Comparison of ENCODE assay signal across 34 cellular contexts in the genomic region with DNA sequence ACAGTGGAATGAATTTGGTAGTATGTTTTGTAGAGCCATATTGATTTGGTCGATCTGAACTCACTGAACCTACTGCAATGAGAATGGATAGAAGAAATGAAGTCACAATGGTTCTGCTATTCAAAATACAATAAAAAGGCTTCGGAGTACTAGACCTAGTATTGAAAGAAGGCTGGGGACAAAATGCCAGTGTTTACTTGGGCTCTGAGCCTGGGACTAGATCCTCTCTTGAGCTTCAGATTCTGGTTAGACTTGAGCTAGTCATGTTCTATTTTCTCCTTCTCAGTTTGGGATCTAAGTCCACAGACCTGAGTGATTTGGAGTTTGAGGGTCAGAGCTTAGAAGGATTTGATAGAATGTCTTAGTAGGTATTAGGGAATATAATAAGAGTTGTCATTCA.
"Had no signal": no experiment of that assay in that cellular context is flagged by ENCODE, and none has a peak within 500 bp of the region (broad histone marks: within the 10 kb centered on the region; RNA-seq: fewer than 3 reads in every experiment).

No MANE protein-coding gene starts in this region.

- H3K27me3 Mint-ChIP-seq: activated B cell treated with CpG ODN at 0.5 μM for 24 hours; activated CD8-positive, alpha-beta T cell treated with anti-CD3 and anti-CD28 coated beads for 36 hours; activated naive CD4-positive, alpha-beta T cell treated with anti-CD3 and anti-CD28 coated beads, Interleukin-2, amount 50 U/mL, for 24 hours; activated naive CD8-positive, alpha-beta T cell treated with anti-CD3 and anti-CD28 coated beads, Interleukin-2, amount 10 ng/mL, durations not matched to agents 7 days and 5 days; activated T-helper 17 cell treated with anti-CD3 and anti-CD28 coated beads, Interleukin-2, amount 50 U/mL, for 72 hours; brain; dendritic cell treated with granulocyte-macrophage colony-stimulating factor and Interleukin-4, amounts not matched to agents 40 ng/mL and 50 ng/mL, for 4 days; T-helper 17 cell had no signal

- H3K36me3 ChIP-seq: breast epithelium, colonic mucosa had no signal

- DNase-seq: activated B cell treated with CpG ODN at 0.5 μM for 24 hours; activated CD4-positive, alpha-beta T cell treated with anti-CD3 and anti-CD28 coated beads for 48 hours; activated CD4-positive, alpha-beta T cell treated with anti-CD3 and anti-CD28 coated beads, Interleukin-2, amount 50 U/mL, for 1 hour; activated CD4-positive, alpha-beta T cell treated with anti-CD3 and anti-CD28 coated beads, Interleukin-2, amount 50 U/mL, for 48 hours; activated CD8-positive, alpha-beta memory T cell treated with anti-CD3 and anti-CD28 coated beads for 24 hours; activated CD8-positive, alpha-beta T cell treated with anti-CD3 and anti-CD28 coated beads for 36 hours; activated effector memory CD4-positive, alpha-beta T cell treated with Interleukin-2 at 50 U/mL for 16 hours; activated naive CD4-positive, alpha-beta T cell treated with anti-CD3 and anti-CD28 coated beads for 36 hours; activated naive CD8-positive, alpha-beta T cell treated with anti-CD3 and anti-CD28 coated beads, Interleukin-2, amount 10 ng/mL, durations not matched to agents 7 days and 5 days; activated T-cell treated with anti-CD3 and anti-CD28 coated beads, Interleukin-2, amount 50 U/mL, for 4 hours; amygdala; aorta; central memory CD4-positive, alpha-beta T cell; cerebellar nuclear complex; colonic mucosa; dorsolateral prefrontal cortex; effector memory CD4-positive, alpha-beta T cell; esophagus squamous epithelium; foreskin melanocyte; heart right ventricle; T-helper 1 cell; T-helper 17 cell; T1000; WERI-Rb-1 had no signal

- H3K4me3 ChIP-seq: breast epithelium, cardiac muscle cell, colonic mucosa, dorsolateral prefrontal cortex, esophagus squamous epithelium, gastroesophageal sphincter, heart right ventricle had no signal

- ATAC-seq: activated CD4-positive, CD25-positive, alpha-beta regulatory T cell treated with anti-CD3 and anti-CD28 coated beads, Interleukin-2, amount 50 U/mL, for 24 hours; activated CD8-positive, alpha-beta T cell treated with anti-CD3 and anti-CD28 coated beads for 36 hours; activated T-cell treated with anti-CD3 and anti-CD28 coated beads, Interleukin-2, amount 50 U/mL, for 4 hours; activated T-helper 17 cell treated with anti-CD3 and anti-CD28 coated beads, Interleukin-2, amount 50 U/mL, for 72 hours; gastroesophageal sphincter; heart right ventricle; T-helper 17 cell had no signal

- H3K27ac Mint-ChIP-seq: activated B cell treated with CpG ODN at 0.5 μM for 24 hours; activated CD8-positive, alpha-beta T cell treated with anti-CD3 and anti-CD28 coated beads for 36 hours; activated naive CD4-positive, alpha-beta T cell treated with anti-CD3 and anti-CD28 coated beads for 36 hours; activated naive CD4-positive, alpha-beta T cell treated with anti-CD3 and anti-CD28 coated beads, Interleukin-2, amount 50 U/mL, for 24 hours; activated naive CD8-positive, alpha-beta T cell treated with anti-CD3 and anti-CD28 coated beads, Interleukin-2, amount 10 ng/mL, durations not matched to agents 7 days and 5 days; activated T-helper 17 cell treated with anti-CD3 and anti-CD28 coated beads, Interleukin-2, amount 50 U/mL, for 72 hours; dendritic cell treated with granulocyte-macrophage colony-stimulating factor and Interleukin-4, amounts not matched to agents 40 ng/mL and 50 ng/mL, for 4 days; T-helper 17 cell; T-helper 2 cell treated with Interferon-gamma antibody and Interleukin-4, amounts not matched to agents 5 μg/mL and 100 μg/mL, for 36 hours had no signal

- H3K27ac ChIP-seq: breast epithelium, cardiac muscle cell, colonic mucosa, dorsolateral prefrontal cortex, epithelial cell of prostate, esophagus squamous epithelium, gastroesophageal sphincter, heart right ventricle, WERI-Rb-1 had no signal

- H3K4me1 ChIP-seq: breast epithelium, colonic mucosa, esophagus squamous epithelium, heart right ventricle had no signal

- H3K9me3 Mint-ChIP-seq: activated B cell treated with CpG ODN at 0.5 μM for 24 hours; activated CD8-positive, alpha-beta T cell treated with anti-CD3 and anti-CD28 coated beads for 36 hours; activated naive CD4-positive, alpha-beta T cell treated with anti-CD3 and anti-CD28 coated beads for 36 hours; activated naive CD4-positive, alpha-beta T cell treated with anti-CD3 and anti-CD28 coated beads, Interleukin-2, amount 50 U/mL, for 24 hours; activated naive CD8-positive, alpha-beta T cell treated with anti-CD3 and anti-CD28 coated beads, Interleukin-2, amount 10 ng/mL, durations not matched to agents 7 days and 5 days; activated T-cell treated with anti-CD3 and anti-CD28 coated beads, Interleukin-2, amount 50 U/mL, for 4 hours; activated T-helper 17 cell treated with anti-CD3 and anti-CD28 coated beads, Interleukin-2, amount 50 U/mL, for 72 hours; brain; dendritic cell treated with granulocyte-macrophage colony-stimulating factor and Interleukin-4, amounts not matched to agents 40 ng/mL and 50 ng/mL, for 4 days; T-helper 2 cell treated with Interferon-gamma antibody and Interleukin-4, amounts not matched to agents 5 μg/mL and 100 μg/mL, for 36 hours had no signal

- H3K4me1 Mint-ChIP-seq: activated B cell treated with CpG ODN at 0.5 μM for 24 hours had no signal

- H3K9me3 ChIP-seq: breast epithelium, colonic mucosa, esophagus squamous epithelium, gastroesophageal sphincter, heart right ventricle had no signal

- H3K4me3 Mint-ChIP-seq: activated B cell treated with CpG ODN at 0.5 μM for 24 hours; activated CD8-positive, alpha-beta T cell treated with anti-CD3 and anti-CD28 coated beads for 36 hours; activated naive CD4-positive, alpha-beta T cell treated with anti-CD3 and anti-CD28 coated beads for 36 hours; activated naive CD4-positive, alpha-beta T cell treated with anti-CD3 and anti-CD28 coated beads, Interleukin-2, amount 50 U/mL, for 24 hours; activated naive CD8-positive, alpha-beta T cell treated with anti-CD3 and anti-CD28 coated beads, Interleukin-2, amount 10 ng/mL, durations not matched to agents 7 days and 5 days; activated T-cell treated with anti-CD3 and anti-CD28 coated beads, Interleukin-2, amount 50 U/mL, for 4 hours; activated T-helper 17 cell treated with anti-CD3 and anti-CD28 coated beads, Interleukin-2, amount 50 U/mL, for 72 hours; dendritic cell treated with granulocyte-macrophage colony-stimulating factor and Interleukin-4, amounts not matched to agents 40 ng/mL and 50 ng/mL, for 4 days; T-helper 17 cell; T-helper 2 cell treated with Interferon-gamma antibody and Interleukin-4, amounts not matched to agents 5 μg/mL and 100 μg/mL, for 36 hours had no signal

- H3K27me3 ChIP-seq: breast epithelium, cardiac muscle cell, colonic mucosa, dorsolateral prefrontal cortex, esophagus squamous epithelium, gastroesophageal sphincter, heart right ventricle had no signal
